In genomic region chr3:194224937-194225422, GRCh38 we compare ENCODE assay signal across 19 cellular contexts.
DNase-seq lines count a peak whose midpoint lies in the region; ATAC-seq and TF ChIP-seq lines count a peak whose summit lies in the region.
"Had no signal": no experiment of that assay in that cellular context is flagged by ENCODE, and none has a peak within 500 bp of the region (broad histone marks: within the 10 kb centered on the region; RNA-seq: fewer than 3 reads in every experiment).

No MANE protein-coding gene starts in this region.

- H3K9me3 ChIP-seq in SK-N-MC (ENCODE audit: low read depth, low read length), result no peaks in the 10 kb centered on the region
- H3K9me3 ChIP-seq: left lung, vagina had no signal

- no peak overlapping the region for H3K27ac Mint-ChIP-seq in type B pancreatic cell
- no peak overlapping the region for H3K27ac Mint-ChIP-seq in stimulated activated effector memory CD8-positive, alpha-beta T cell treated with anti-CD3 and anti-CD28 coated beads, Interleukin-12 subunit alpha, Interleukin-12 subunit beta, amount 100 ng/mL, for 72 hours
- H3K27ac Mint-ChIP-seq: activated T-helper 2 cell treated with anti-CD3 and anti-CD28 coated beads, Interferon-gamma antibody, Interleukin-2, Interleukin-4, amounts not matched to agents 10 μg/mL and 5 μg/mL and 100 μg/mL, durations not matched to agents 14 hours and 24 hours and 36 hours had no signal

- H3K18ac ChIP-seq in mesendoderm (ENCODE audit: low read length), result no peak overlapping the region

- no peaks in the 10 kb centered on the region for H3K4me1 ChIP-seq in mesendoderm (ENCODE audit: control insufficient read depth, low read depth, low read length)
- H3K4me1 ChIP-seq: left lung, vagina had no signal

- H2AK5ac ChIP-seq in mesendoderm (ENCODE audit: low read length), result no peak overlapping the region

- intact Hi-C loops in left ventricle myocardium superior (cut with micrococcal nuclease) (no loop called here), cardiac septum (cut with DNase I) (no loop called here)

- H3K9me3 Mint-ChIP-seq in type B pancreatic cell, result peaks cover 8% of the 10 kb centered on the region
- no peaks in the 10 kb centered on the region for H3K9me3 Mint-ChIP-seq in stimulated activated effector memory CD8-positive, alpha-beta T cell treated with anti-CD3 and anti-CD28 coated beads, Interleukin-12 subunit alpha, Interleukin-12 subunit beta, amount 100 ng/mL, for 72 hours
- H3K9me3 Mint-ChIP-seq: activated T-helper 2 cell treated with anti-CD3 and anti-CD28 coated beads, Interferon-gamma antibody, Interleukin-2, Interleukin-4, amounts not matched to agents 10 μg/mL and 5 μg/mL and 100 μg/mL, durations not matched to agents 14 hours and 24 hours and 36 hours had no signal

- TF ChIP-seq CTCF in type B pancreatic cell (conservative IDR thresholded peaks at IDR 0.05), result no peak

- H3K9ac ChIP-seq in SK-N-MC (ENCODE audit: insufficient read length), result no peak overlapping the region
- H3K9ac ChIP-seq in mesendoderm (ENCODE audit: low read length), result no peak overlapping the region
- H3K9ac ChIP-seq: parathyroid adenoma had no signal

- no peaks in the 10 kb centered on the region for H3K36me3 Mint-ChIP-seq in type B pancreatic cell
- H3K36me3 Mint-ChIP-seq in stimulated activated effector memory CD8-positive, alpha-beta T cell treated with anti-CD3 and anti-CD28 coated beads, Interleukin-12 subunit alpha, Interleukin-12 subunit beta, amount 100 ng/mL, for 72 hours, result no peaks in the 10 kb centered on the region

- no peaks in the 10 kb centered on the region for H3K27me3 ChIP-seq in mesendoderm (ENCODE audit: insufficient read depth, low read length, poor library complexity)
- H3K27me3 ChIP-seq: left lung, vagina had no signal

- no peak overlapping the region for H4K5ac ChIP-seq in mesendoderm (ENCODE audit: low read length)

- no peak for DNase-seq in left ventricle myocardium superior
- no peak for DNase-seq in cardiac septum (ENCODE audit: low spot score)
- DNase-seq in SK-N-MC (ENCODE audit: low read depth, low spot score), result no peak
- DNase-seq in mesendoderm, result peak; percentile 37
- DNase-seq in type B pancreatic cell (ENCODE audit: extremely low spot score, unreplicated experiment), result no peak
- no peak for DNase-seq in NCI-H1694 (lab: John Stamatoyannopoulos, UW)
- no peak for DNase-seq in stimulated activated effector memory CD8-positive, alpha-beta T cell treated with anti-CD3 and anti-CD28 coated beads, Interleukin-12 subunit alpha, Interleukin-12 subunit beta, amount 100 ng/mL, for 72 hours (ENCODE audit: low spot score in 2 of 2)
- no peak for DNase-seq in NCI-H446 (lab: John Stamatoyannopoulos, UW)
- DNase-seq: dermis blood vessel endothelial cell; left lung; NCI-H187 treated with DMSO at 0.1 percent for 48 hours; NCI-H446 treated with DMSO at 0.1 percent for 48 hours; SHP77 treated with DMSO at 0.1 percent for 48 hours; stimulated activated CD4-positive, alpha-beta T cell treated with anti-CD3 and anti-CD28 coated beads, Interleukin-4, amount 100 ng/mL, for 1 hour; substantia nigra had no signal

- H3K56ac ChIP-seq in mesendoderm (ENCODE audit: low read length), result no peak overlapping the region

- WGBS in mesendoderm (ENCODE audit: extremely low coverage, insufficient coverage, low lambda C conversion rate), result no CpG with 5 or more reads among the region's 13 CpGs

- H3K4me2 ChIP-seq in mesendoderm (ENCODE audit: low read length), result no peak overlapping the region

- H4K8ac ChIP-seq in mesendoderm (ENCODE audit: low read depth, low read length), result no peak overlapping the region

- H3K36me3 ChIP-seq in SK-N-MC (ENCODE audit: insufficient read depth, low read length), result no peaks in the 10 kb centered on the region
- no peaks in the 10 kb centered on the region for H3K36me3 ChIP-seq in mesendoderm (ENCODE audit: control insufficient read depth, insufficient read depth, low read length)
- H3K36me3 ChIP-seq: left lung, vagina had no signal

- H3K4me1 Mint-ChIP-seq in type B pancreatic cell (ENCODE audit: unreplicated experiment), result peaks cover 45% of the 10 kb centered on the region
- H3K4me1 Mint-ChIP-seq in stimulated activated effector memory CD8-positive, alpha-beta T cell treated with anti-CD3 and anti-CD28 coated beads, Interleukin-12 subunit alpha, Interleukin-12 subunit beta, amount 100 ng/mL, for 72 hours, result peaks cover 6% of the 10 kb centered on the region

- no peak overlapping the region for H3K4ac ChIP-seq in mesendoderm (ENCODE audit: low read depth, low read length)

- H3K4me3 ChIP-seq in SK-N-MC (no peak overlapping the region), mesendoderm (ENCODE audit: low read length) (no peak overlapping the region)
- H3K4me3 ChIP-seq: left lung, vagina had no signal

- H2BK5ac ChIP-seq in mesendoderm (ENCODE audit: low read length), result no peak overlapping the region

- H3K79me1 ChIP-seq in mesendoderm (ENCODE audit: low read length), result no peaks in the 10 kb centered on the region

- H3K23ac ChIP-seq in mesendoderm (ENCODE audit: low read length), result no peak overlapping the region

- no peak overlapping the region for H2BK15ac ChIP-seq in mesendoderm (replicated peaks; ENCODE audit: low read depth)

- peak; percentile 45 for ATAC-seq in left ventricle myocardium superior
- no peak for ATAC-seq in stimulated activated effector memory CD8-positive, alpha-beta T cell treated with anti-CD3 and anti-CD28 coated beads, Interleukin-12 subunit alpha, Interleukin-12 subunit beta, amount 100 ng/mL, for 72 hours
- ATAC-seq: activated CD4-positive, CD25-positive, alpha-beta regulatory T cell treated with anti-CD3 and anti-CD28 coated beads, Interleukin-2, amount 50 U/mL, for 24 hours; left lung had no signal

- no peaks in the 10 kb centered on the region for H3K79me2 ChIP-seq in mesendoderm (ENCODE audit: control insufficient read depth, insufficient read depth, low read length)
- H3K79me2 ChIP-seq: parathyroid adenoma had no signal

- H3K27ac ChIP-seq in SK-N-MC (peak overlapping the region; percentile 8; the same call in 1 of the 2 replicates), mesendoderm (ENCODE audit: low read depth, low read length) (no peak overlapping the region)
- H3K27ac ChIP-seq: left lung, parathyroid adenoma, vagina had no signal

- peaks cover 9% of the 10 kb centered on the region for H3K27me3 Mint-ChIP-seq in type B pancreatic cell

- H2BK120ac ChIP-seq in mesendoderm (ENCODE audit: low read depth, low read length), result no peak overlapping the region

- peak overlapping the region; percentile 1 for H3K4me3 Mint-ChIP-seq in type B pancreatic cell
- no peak overlapping the region for H3K4me3 Mint-ChIP-seq in stimulated activated effector memory CD8-positive, alpha-beta T cell treated with anti-CD3 and anti-CD28 coated beads, Interleukin-12 subunit alpha, Interleukin-12 subunit beta, amount 100 ng/mL, for 72 hours
